16 cellular contexts compared by ENCODE assay signal in the genomic region with DNA sequence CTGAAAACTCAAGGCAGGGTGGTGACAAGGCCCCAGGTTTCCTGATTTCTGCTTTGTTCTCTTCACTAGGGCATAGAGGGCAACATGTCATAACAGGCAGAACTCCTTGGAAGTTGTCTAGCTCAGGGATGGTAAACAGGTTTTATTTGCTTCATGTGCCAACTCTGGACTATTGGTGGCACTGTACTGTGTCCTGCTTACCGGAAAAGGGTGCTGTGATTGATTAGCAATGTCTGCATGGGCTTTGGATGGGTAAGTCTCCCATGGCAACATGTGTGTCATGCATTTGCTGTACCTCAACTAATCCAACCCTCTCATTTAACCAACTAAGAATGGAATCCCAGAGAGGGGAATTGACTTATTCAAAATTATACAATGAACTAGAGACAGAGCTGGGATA.
DNase-seq lines count a peak whose midpoint lies in the region; ATAC-seq lines count a peak whose summit lies in the region.
"Had no signal": no experiment of that assay in that cellular context is flagged by ENCODE, and none has a peak within 500 bp of the region (broad histone marks: within the 10 kb centered on the region; RNA-seq: fewer than 3 reads in every experiment).

No MANE protein-coding gene starts in this region.

- in situ Hi-C loops in HAP-1 (cut with MboI; ENCODE audit: low sequenced_read_pairs): loop anchor here (10.0 kb wide), 1 partner anchor 1299 kb away; no protein-coding TSS in a partner anchor
- in situ Hi-C loops in GM23248 (cut with MboI): loop anchor here (10.0 to 25.0 kb wide), 2 partner anchors 1299 to 1526 kb away; a partner anchor contains a TSS

- no peaks in the 10 kb centered on the region for H3K36me3 ChIP-seq in HAP-1 (replicated peaks)
- H3K36me3 ChIP-seq in GM23248 (ENCODE audit: low read depth): no peaks in the 10 kb centered on the region
- H3K36me3 ChIP-seq: stomach, vagina had no signal

- H3K4me3 ChIP-seq in HAP-1: no peak overlapping the region
- no peak overlapping the region for H3K4me3 ChIP-seq in GM23248
- H3K4me3 ChIP-seq: stomach, vagina had no signal

- WGBS in GM23248 (ENCODE audit: low coverage in 1 of 2, low lambda C conversion rate in 2 of 2, missing lambda C conversion rate in 2 of 2), 2 experiments: 87 to 96% methylated on average over 1 of the region's 1 CpG

- H3K9me3 ChIP-seq in HAP-1 (no peaks in the 10 kb centered on the region), GM23248 (ENCODE audit: low read depth) (no peaks in the 10 kb centered on the region)
- H3K9me3 ChIP-seq: stomach, vagina had no signal

- no peaks in the 10 kb centered on the region for H4K20me1 ChIP-seq in GM23248 (ENCODE audit: insufficient read depth)

- no peak overlapping the region for H2AFZ ChIP-seq in GM23248

- DNase-seq in activated CD8-positive, alpha-beta memory T cell treated with anti-CD3 and anti-CD28 coated beads, Interleukin-2, amount 50 U/mL, for 48 hours: peak; percentile 22
- DNase-seq in activated CD8-positive, alpha-beta memory T cell treated with anti-CD3 and anti-CD28 coated beads for 24 hours: no peak
- peak; percentile 22 for DNase-seq in NCI-H510A treated with DMSO at 0.1 percent for 48 hours (lab: John Stamatoyannopoulos, UW)
- no peak for DNase-seq in HAP-1 (ENCODE audit: low spot score in 2 of 2)
- DNase-seq in NK-92 (lab: John Stamatoyannopoulos, UW; ENCODE audit: unreplicated experiment): no peak
- no peak for DNase-seq in GM23248
- DNase-seq: activated CD4-positive, alpha-beta T cell treated with anti-CD3 and anti-CD28 coated beads for 48 hours; dorsolateral prefrontal cortex; NCI-H2029; posterior cingulate gyrus; SHP77 treated with DMSO at 0.1 percent for 48 hours; stomach; T-helper 9 cell had no signal

- H3K9me2 ChIP-seq in GM23248 (ENCODE audit: insufficient read depth): no peaks in the 10 kb centered on the region

- no peaks in the 10 kb centered on the region for H3F3A ChIP-seq in GM23248 (ENCODE audit: insufficient read depth)

- H3K27ac ChIP-seq in GM23248: no peak overlapping the region
- H3K27ac ChIP-seq: stomach had no signal

- no peaks in the 10 kb centered on the region for H3K79me2 ChIP-seq in GM23248 (ENCODE audit: insufficient read depth)

- H3K4me2 ChIP-seq in GM23248 (ENCODE audit: unreplicated experiment): no peak overlapping the region

- H3K4me1 ChIP-seq in HAP-1 (no peaks in the 10 kb centered on the region), GM23248 (ENCODE audit: insufficient read depth) (peaks cover 7% of the 10 kb centered on the region; the same call in 1 of the 2 replicates)

- H3K27me3 ChIP-seq in HAP-1 (ENCODE audit: low read depth): no peaks in the 10 kb centered on the region
- H3K27me3 ChIP-seq in GM23248 (replicated peaks; ENCODE audit: insufficient read depth): no peaks in the 10 kb centered on the region
- H3K27me3 ChIP-seq: stomach, vagina had no signal

- H3K9ac ChIP-seq in GM23248: no peak overlapping the region

- ATAC-seq in esophagus mucosa (peak; percentile 96), HG03460 (IDR thresholded peaks at IDR 0.05; ENCODE audit: unreplicated experiment) (no peak)

Comparison
In these comparisons a context has a peak if more than half of its experiments do, and no peak if none do; other contexts are left out.
1. DNase-seq: peak in activated CD8-positive, alpha-beta memory T cell treated with anti-CD3 and anti-CD28 coated beads, Interleukin-2, amount 50 U/mL, for 48 hours (single experiment) and NCI-H510A treated with DMSO at 0.1 percent for 48 hours (single experiment); none in activated CD8-positive, alpha-beta memory T cell treated with anti-CD3 and anti-CD28 coated beads for 24 hours (single experiment), HAP-1 (0 of 2), NK-92 (single experiment) and GM23248 (single experiment).